Comparison of ENCODE assay signal across 15 cellular contexts in genomic region chr22:28629420-28630184, GRCh38. TPM values are rescaled to one million over a fixed set of nuclear protein-coding genes. Genes with fewer than 3 reads are reported as not detected.
A peak's percentile ranks its signal among the peaks of the same experiment; 100 is the strongest.
DNase-seq lines count a peak whose midpoint lies in the region; ATAC-seq, FAIRE-seq and TF ChIP-seq lines count a peak whose summit lies in the region.
"Had no signal": no experiment of that assay in that cellular context is flagged by ENCODE, and none has a peak within 500 bp of the region (broad histone marks: within the 10 kb centered on the region; RNA-seq: fewer than 3 reads in every experiment).

No MANE protein-coding gene starts in this region.

- WGBS in ovary, 3 donors: 84 to 93% (median 87%) methylated on average over 4 of the region's 4 CpGs

- no peak overlapping the region for H3K4me3 ChIP-seq in H7 (ENCODE audit: insufficient read depth, low read depth, low read length)
- H3K4me3 ChIP-seq in bronchial epithelial cell (ENCODE audit: low read depth, low read length): no peak overlapping the region
- no peak overlapping the region for H3K4me3 ChIP-seq in ovary
- H3K4me3 ChIP-seq: lower lobe of right lung had no signal

- no peak for TF ChIP-seq EP300 in ovary (IDR thresholded peaks at IDR 0.05)

- H3K4me1 ChIP-seq in ovary (ENCODE audit: insufficient read depth): no peaks in the 10 kb centered on the region
- H3K4me1 ChIP-seq: lower lobe of right lung had no signal

- peak; percentile 13 for FAIRE-seq in bronchial epithelial cell (lab: Jason Lieb, UNC)

- H3K4me1 Mint-ChIP-seq in neural crest cell: peaks cover 19% of the 10 kb centered on the region
- H3K4me1 Mint-ChIP-seq: activated naive CD4-positive, alpha-beta T cell treated with anti-CD3 and anti-CD28 coated beads, Interleukin-2, amount 50 U/mL, for 24 hours; CD14-positive monocyte; central memory CD8-positive, alpha-beta T cell had no signal

- H3K27ac ChIP-seq in ovary: no peak overlapping the region
- H3K27ac ChIP-seq: lower lobe of right lung had no signal

- H3K9me3 ChIP-seq in ovary: no peaks in the 10 kb centered on the region
- H3K9me3 ChIP-seq: lower lobe of right lung had no signal

- H3K27me3 ChIP-seq in H7 (ENCODE audit: control insufficient read depth, insufficient read depth, low read length): no peaks in the 10 kb centered on the region
- no peaks in the 10 kb centered on the region for H3K27me3 ChIP-seq in bronchial epithelial cell (ENCODE audit: control insufficient read depth, insufficient read depth, low read length)
- no peaks in the 10 kb centered on the region for H3K27me3 ChIP-seq in ovary

- ATAC-seq in HG03442 (IDR thresholded peaks at IDR 0.05; ENCODE audit: unreplicated experiment) (no peak), HG02678 (IDR thresholded peaks at IDR 0.05; ENCODE audit: unreplicated experiment) (no peak)
- ATAC-seq: lower lobe of right lung; stimulated activated naive CD8-positive, alpha-beta T cell treated with anti-CD3 and anti-CD28 coated beads, Interleukin-15, Interleukin-2, amounts not matched to agents 100 U/mL and 50 U/mL, for 24 hours had no signal

- H3K36me3 ChIP-seq in H7 (replicated peaks; ENCODE audit: control insufficient read depth, insufficient read depth, low read length) (no peaks in the 10 kb centered on the region), bronchial epithelial cell (ENCODE audit: control insufficient read depth, insufficient read depth, low read length) (no peaks in the 10 kb centered on the region), ovary (no peaks in the 10 kb centered on the region)
- H3K36me3 ChIP-seq: lower lobe of right lung had no signal

- H3K36me3 Mint-ChIP-seq in neural crest cell (ENCODE audit: low read depth): no peaks in the 10 kb centered on the region
- H3K36me3 Mint-ChIP-seq: activated naive CD4-positive, alpha-beta T cell treated with anti-CD3 and anti-CD28 coated beads, Interleukin-2, amount 50 U/mL, for 24 hours; CD14-positive monocyte had no signal

- DNase-seq in H7 (peak; percentile 33), MV-4-11 (lab: John Stamatoyannopoulos, UW) (peak; percentile 12), bronchial epithelial cell (ENCODE audit: low read depth) (peak; percentile 9), neural crest cell (ENCODE audit: low read depth, low spot score) (no peak), ovary (no peak)
- no peak for DNase-seq in stimulated activated CD4-positive, alpha-beta T cell treated with anti-CD3 and anti-CD28 coated beads, Interleukin-2, amount 100 ng/mL, for 48 hours
- DNase-seq: lower lobe of right lung; NCI-H774; stimulated activated naive CD8-positive, alpha-beta T cell treated with anti-CD3 and anti-CD28 coated beads, Interleukin-15, Interleukin-2, amounts not matched to agents 100 U/mL and 50 U/mL, for 24 hours; T-helper 2 cell had no signal

- peak overlapping the region; percentile 81 for H3K27ac Mint-ChIP-seq in neural crest cell (ENCODE audit: unreplicated experiment)
- H3K27ac Mint-ChIP-seq: activated naive CD4-positive, alpha-beta T cell treated with anti-CD3 and anti-CD28 coated beads, Interleukin-2, amount 50 U/mL, for 24 hours; CD14-positive monocyte had no signal

- H3K27me3 Mint-ChIP-seq in neural crest cell (ENCODE audit: low read depth): no peaks in the 10 kb centered on the region

- TF ChIP-seq CTCF in bronchial epithelial cell (IDR thresholded peaks at IDR 0.05; ENCODE audit: insufficient read depth, low read length, severe bottlenecking): no peak
- no peak for TF ChIP-seq CTCF in neural crest cell (conservative IDR thresholded peaks at IDR 0.05)
- TF ChIP-seq CTCF in ovary (IDR thresholded peaks at IDR 0.05): no peak

- no peaks in the 10 kb centered on the region for H3K9me3 Mint-ChIP-seq in neural crest cell
- H3K9me3 Mint-ChIP-seq: activated naive CD4-positive, alpha-beta T cell treated with anti-CD3 and anti-CD28 coated beads, Interleukin-2, amount 50 U/mL, for 24 hours; CD14-positive monocyte; central memory CD8-positive, alpha-beta T cell had no signal

- TF ChIP-seq POLR2A in ovary (IDR thresholded peaks at IDR 0.05): no peak

- no peak overlapping the region for H3K4me3 Mint-ChIP-seq in neural crest cell
- H3K4me3 Mint-ChIP-seq: activated naive CD4-positive, alpha-beta T cell treated with anti-CD3 and anti-CD28 coated beads, Interleukin-2, amount 50 U/mL, for 24 hours; CD14-positive monocyte; central memory CD8-positive, alpha-beta T cell had no signal

- intact Hi-C loops in ovary (cut with DNase I): no loop called here

RNA-seq across cellular contexts. Expression of gene TTC28, which starts 50.0 kb away (rescaled TPM):
- total RNA-seq in H7 (2014; rRNA removed; shearing (Covaris generic)): 8.8 and 14.8 TPM in 2 replicates
- total RNA-seq in bronchial epithelial cell: 1.3 and 1.8 TPM in 2 replicates
- total RNA-seq in neural crest cell: 60.8 and 65.4 TPM in 2 replicates
- total RNA-seq in ovary: 100 to 1,000 TPM in 1 of 7 donors, 10 to 100 TPM in 6; 57.9 to 127 (median 82.2) TPM
- polyA plus RNA-seq in ovary: 10 to 100 TPM; 16.7 to 24.3 TPM

Comparison
In these comparisons a context has a peak if more than half of its experiments do, and no peak if none do; other contexts are left out.
1. DNase-seq: peak in H7 (single experiment), MV-4-11 (single experiment) and bronchial epithelial cell (single experiment); none in neural crest cell (single experiment), ovary (0 of 5) and stimulated activated CD4-positive, alpha-beta T cell treated with anti-CD3 and anti-CD28 coated beads, Interleukin-2, amount 100 ng/mL, for 48 hours (0 of 2).